In the genomic region with DNA sequence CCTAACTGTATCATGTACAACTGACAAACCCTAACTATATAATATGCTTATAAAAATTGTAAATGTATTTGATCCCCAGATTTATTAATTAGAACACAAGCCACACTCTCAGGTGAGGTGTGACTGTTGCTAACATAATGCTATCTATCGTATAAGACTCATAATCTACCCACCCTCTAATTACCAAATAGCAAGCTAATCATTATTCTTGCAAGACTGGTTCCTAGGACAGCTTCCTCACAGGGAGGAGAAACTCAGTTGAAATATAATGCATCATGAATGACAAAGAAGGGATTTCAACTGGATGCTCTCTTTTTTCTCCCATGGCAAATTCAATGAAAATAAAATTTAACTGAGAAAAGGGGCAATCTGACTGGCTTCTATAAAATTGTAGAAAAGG, we compare ENCODE assay signal across 25 cellular contexts. TPM values are rescaled to one million over a fixed set of nuclear protein-coding genes. Genes with fewer than 3 reads are reported as not detected.
"Had no signal": no experiment of that assay in that cellular context is flagged by ENCODE, and none has a peak within 500 bp of the region (broad histone marks: within the 10 kb centered on the region; RNA-seq: fewer than 3 reads in every experiment).

No MANE protein-coding gene starts in this region.

- H3K36me3 ChIP-seq: left ventricle myocardium inferior, neural progenitor cell, neutrophil, right atrium auricular region, stomach, thyroid gland, transverse colon, upper lobe of left lung had no signal

- ATAC-seq: natural killer cell; sciatic nerve; stimulated activated naive B cell treated with anti-CD40 and anti-IgM and Interleukin-4, amounts not matched to agents 10 μg/mL and 1 μg/mL and 100 μg/mL, for 72 hours; stimulated activated naive CD8-positive, alpha-beta T cell treated with anti-CD3 and anti-CD28 coated beads, Interleukin-15, Interleukin-2, amounts not matched to agents 100 U/mL and 50 U/mL, for 24 hours had no signal

- DNase-seq: islet precursor cell; left ventricle myocardium inferior; mesendoderm; naive B cell; natural killer cell; nephron progenitor cell; occipital lobe; stimulated activated CD4-positive, alpha-beta T cell treated with anti-CD3 and anti-CD28 coated beads, Interleukin-12 subunit alpha, Interleukin-12 subunit beta, amount 100 ng/mL, for 4 hours; stimulated activated CD4-positive, alpha-beta T cell treated with anti-CD3 and anti-CD28 coated beads, Interleukin-15, amount 100 ng/mL, for 24 hours; stimulated activated CD4-positive, alpha-beta T cell treated with anti-CD3 and anti-CD28 coated beads, Interleukin-2, amount 100 ng/mL, for 24 hours; stimulated activated CD4-positive, alpha-beta T cell treated with anti-CD3 and anti-CD28 coated beads, Interleukin-4, amount 100 ng/mL, for 1 hour; stimulated activated naive B cell treated with anti-CD40 and anti-IgM and Interleukin-4, amounts not matched to agents 10 μg/mL and 1 μg/mL and 100 μg/mL, for 72 hours; stimulated activated naive CD8-positive, alpha-beta T cell treated with anti-CD3 and anti-CD28 coated beads, Interleukin-15, Interleukin-2, amounts not matched to agents 100 U/mL and 50 U/mL, for 24 hours; stomach; testis; thyroid gland; transverse colon; upper lobe of left lung had no signal

- H3K4me3 ChIP-seq: left ventricle myocardium inferior, lung, neural progenitor cell, right atrium auricular region, skin epidermis, stomach, testis, thyroid gland, transverse colon, upper lobe of left lung, vagina had no signal

- H3K27me3 ChIP-seq: neural progenitor cell, right atrium auricular region, stomach, testis, thyroid gland, transverse colon, upper lobe of left lung, vagina had no signal

RNA-seq across cellular contexts. Expression of a gene that starts 35.4 kb away (rescaled TPM):
- total RNA-seq: natural killer cell had no signal
